In genomic region chr10:72513910-72514309, GRCh38 we compare ENCODE assay signal across 34 cellular contexts.
DNase-seq lines count a peak whose midpoint lies in the region; ATAC-seq, FAIRE-seq and TF ChIP-seq lines count a peak whose summit lies in the region.
"Had no signal": no experiment of that assay in that cellular context is flagged by ENCODE, and none has a peak within 500 bp of the region (broad histone marks: within the 10 kb centered on the region; RNA-seq: fewer than 3 reads in every experiment).

No MANE protein-coding gene starts in this region.

- DNase-seq in HepG2 (ENCODE audit: low spot score) (no peak), right lobe of liver (no peak), H54 (ENCODE audit: insufficient read length, low spot score) (no peak), HL-60 (ENCODE audit: low read depth in 1 of 2, low spot score in 1 of 2) (no peak), Caco-2 (no peak)
- DNase-seq: 8988T; ACHN; AML-193; BE2C; C1 segment of cervical spinal cord; Calu3; CD4-positive, alpha-beta memory T cell; CD4-positive, alpha-beta T cell; CD4-positive, CD25-positive, alpha-beta regulatory T cell; CD8-positive, alpha-beta memory T cell; CD8-positive, alpha-beta T cell; COR-L47; DMS 273 treated with DMSO at 0.1 percent for 48 hours; DMS153; DMS53; DMS79; DMS79 treated with DMSO at 0.1 percent for 48 hours; DND-41; EL had no signal

- CTCF ChIA-PET in HepG2 (lab: Yijun Ruan, JAX; ENCODE audit: low intra/inter-chr PET ratio, low total read pairs) = no interaction called here
- CTCF ChIA-PET in Caco-2 (lab: Charles Lee) = no interaction called here

- H3K27me3 ChIP-seq in HepG2 (ENCODE audit: control insufficient read depth in 1 of 2, insufficient read depth in 2 of 2, low read length in 2 of 2) (no peaks in the 10 kb centered on the region), right lobe of liver (no peaks in the 10 kb centered on the region), HL-60 (ENCODE audit: insufficient read depth, poor library complexity, severe bottlenecking) (no peaks in the 10 kb centered on the region), Caco-2 (replicated peaks; ENCODE audit: control insufficient read depth, insufficient read depth, low read length) (no peaks in the 10 kb centered on the region)
- H3K27me3 ChIP-seq: BE2C; BLaER1; BLaER1 treated with 17β-estradiol and CSF1 and Interleukin-3, amounts not matched to agents 10 nM and 100 nM had no signal

- FAIRE-seq in HepG2 (lab: Jason Lieb, UNC) (no peak), H54 (lab: Jason Lieb, UNC) (peak; percentile 57)
- FAIRE-seq: A204.1, D721Med had no signal

- peaks cover 9% of the 10 kb centered on the region for H3K36me3 Mint-ChIP-seq in Caco-2 (ENCODE audit: insufficient read depth, unreplicated experiment)

- in situ Hi-C loops in HepG2 (cut with HindIII; ENCODE audit: extremely low pct_ligation_motif_present, low pct_unique_long_range_greater_than_20kb) = no loop called here

- no peak overlapping the region for H3K27ac Mint-ChIP-seq in Caco-2 (ENCODE audit: unreplicated experiment)
- H3K27ac Mint-ChIP-seq: B cell; CD4-positive, alpha-beta memory T cell; CD4-positive, alpha-beta T cell; CD4-positive, CD25-positive, alpha-beta regulatory T cell; CD8-positive, alpha-beta memory T cell; CD8-positive, alpha-beta T cell had no signal

- no peaks in the 10 kb centered on the region for H3K4me1 Mint-ChIP-seq in Caco-2 (ENCODE audit: low read depth, unreplicated experiment)
- H3K4me1 Mint-ChIP-seq: CD4-positive, alpha-beta memory T cell; CD8-positive, alpha-beta memory T cell had no signal

- H3K4me1 ChIP-seq in HepG2 (ENCODE audit: insufficient read depth, low read length) (peaks cover 28% of the 10 kb centered on the region), right lobe of liver (peaks cover 0 to 34% (median 6%) of the 10 kb centered on the region in 4 donors), Caco-2 (0 out of 2 replicates have a peak, but pooled peaks cover 5% of the 10 kb centered on the region)
- H3K4me1 ChIP-seq: A549, BE2C, BLaER1 had no signal

- no peak overlapping the region for H3K4me3 Mint-ChIP-seq in Caco-2 (ENCODE audit: unreplicated experiment)
- H3K4me3 Mint-ChIP-seq: B cell; CD14-positive monocyte; CD4-positive, alpha-beta memory T cell; CD4-positive, alpha-beta T cell; CD4-positive, CD25-positive, alpha-beta regulatory T cell; CD8-positive, alpha-beta memory T cell; CD8-positive, alpha-beta T cell had no signal

- H2AFZ ChIP-seq in HepG2 (ENCODE audit: low read length) = no peak overlapping the region

- no peak overlapping the region for H3K9ac ChIP-seq in HepG2 (ENCODE audit: insufficient read depth, low read depth, low read length)
- H3K9ac ChIP-seq: BLaER1; BLaER1 treated with 17β-estradiol and CSF1 and Interleukin-3, amounts not matched to agents 10 nM and 100 nM had no signal

- H4K20me1 ChIP-seq in HepG2 (ENCODE audit: insufficient read depth, low read length) = no peaks in the 10 kb centered on the region; the same call in 1 of the 2 replicates
- H4K20me1 ChIP-seq: BLaER1; BLaER1 treated with 17β-estradiol and CSF1 and Interleukin-3, amounts not matched to agents 10 nM and 100 nM had no signal

- no peak for ATAC-seq in HepG2
- ATAC-seq in right lobe of liver = no peak
- ATAC-seq in GM21360 (IDR thresholded peaks at IDR 0.05; ENCODE audit: unreplicated experiment) = no peak
- ATAC-seq: A549; CD8-positive, alpha-beta T cell had no signal

- POLR2A ChIA-PET in HepG2 (lab: Yijun Ruan, JAX) (no interaction called here), Caco-2 (lab: Charles Lee) (no interaction called here)

- H3K27ac ChIP-seq in HepG2 (ENCODE audit: extremely low read length, insufficient read depth, low read length) = no peak overlapping the region
- H3K27ac ChIP-seq in right lobe of liver = no peak overlapping the region
- peak overlapping the region; percentile 26 for H3K27ac ChIP-seq in HL-60 (replicated peaks)
- H3K27ac ChIP-seq: 22Rv1; A549; BLaER1; BLaER1 treated with 17β-estradiol and CSF1 and Interleukin-3, amounts not matched to agents 10 nM and 100 nM; C4-2B had no signal

- peaks cover 20% of the 10 kb centered on the region for H3K9me3 Mint-ChIP-seq in Caco-2 (ENCODE audit: unreplicated experiment)

- no peak for TF ChIP-seq RAD21 in HepG2 (CRISPR knock-in tag; IDR thresholded peaks at IDR 0.05)

- no peak overlapping the region for H3K4me2 ChIP-seq in HepG2 (ENCODE audit: low read depth, low read length)
- H3K4me2 ChIP-seq: A549; BLaER1; BLaER1 treated with 17β-estradiol and CSF1 and Interleukin-3, amounts not matched to agents 10 nM and 100 nM had no signal

- H3K27me3 Mint-ChIP-seq in Caco-2 (ENCODE audit: insufficient read depth, unreplicated experiment) = no peaks in the 10 kb centered on the region
- H3K27me3 Mint-ChIP-seq: B cell; CD4-positive, alpha-beta memory T cell; CD4-positive, alpha-beta T cell; CD4-positive, CD25-positive, alpha-beta regulatory T cell; CD8-positive, alpha-beta memory T cell had no signal

- no peak overlapping the region for H3K4me3 ChIP-seq in HepG2 (replicated peaks in 1 of 3; ENCODE audit: insufficient read depth in 1 of 3, low read depth in 2 of 3, low read length in 3 of 3)
- H3K4me3 ChIP-seq in right lobe of liver = no peak overlapping the region
- no peak overlapping the region for H3K4me3 ChIP-seq in HL-60 (replicated peaks; ENCODE audit: insufficient read depth, low read length)
- H3K4me3 ChIP-seq in Caco-2 (ENCODE audit: low read depth, low read length) = no peak overlapping the region
- H3K4me3 ChIP-seq: A549; BLaER1; BLaER1 treated with 17β-estradiol and CSF1 and Interleukin-3, amounts not matched to agents 10 nM and 100 nM had no signal

- no peak for TF ChIP-seq CTCF in HepG2 (CRISPR knock-in tag; IDR thresholded peaks at IDR 0.05)
- no peak for TF ChIP-seq CTCF in right lobe of liver (IDR thresholded peaks at IDR 0.05)
- no peak for TF ChIP-seq CTCF in HL-60 (IDR thresholded peaks at IDR 0.05; ENCODE audit: insufficient read depth, low read length)
- TF ChIP-seq CTCF in Caco-2 (IDR thresholded peaks at IDR 0.05; ENCODE audit: insufficient read depth in 1 of 2, low read depth in 1 of 2, low read length in 1 of 2, severe bottlenecking in 1 of 2, unreplicated experiment in 1 of 2) = no peak

- TF ChIP-seq EP300 in HepG2 (IDR thresholded peaks at IDR 0.05; ENCODE audit: low read depth in 2 of 2, low read length in 2 of 2) (no peak), HepG2 (CRISPR knock-in tag; IDR thresholded peaks at IDR 0.05; ENCODE audit: borderline replicate concordance) (no peak)

- BruUV-seq in HepG2 (replicated peaks; lab: Mats Ljungman, UMichigan) (no TSS peak), Caco-2 (replicated peaks; lab: Mats Ljungman, UMichigan) (no TSS peak)

- H3K9me3 ChIP-seq in HepG2 (ENCODE audit: low read length) (0 out of 2 replicates have a peak, but pooled peaks cover 4% of the 10 kb centered on the region), right lobe of liver (no peaks in the 10 kb centered on the region), Caco-2 (no peaks in the 10 kb centered on the region)
- H3K9me3 ChIP-seq: A549, BE2C had no signal

- intact Hi-C loops in HepG2 (cut with micrococcal nuclease; ENCODE audit: unreplicated experiment) = no loop called here
- intact Hi-C loops in right lobe of liver (cut with DNase I) = no loop called here
- intact Hi-C loops in Caco-2 (cut with micrococcal nuclease; ENCODE audit: unreplicated experiment) = no loop called here

- H3K36me3 ChIP-seq in HepG2 (replicated peaks in 1 of 2; ENCODE audit: control insufficient read depth in 1 of 2, insufficient read depth in 2 of 2, low read length in 2 of 2) (peaks cover 0 to 3% of the 10 kb centered on the region in 2 experiments; a peak in 1 of 5 replicates), right lobe of liver (no peaks in the 10 kb centered on the region), Caco-2 (ENCODE audit: control insufficient read depth, insufficient read depth, low read length) (no peaks in the 10 kb centered on the region)
- H3K36me3 ChIP-seq: BE2C had no signal

- peaks cover 20% of the 10 kb centered on the region for H3K79me2 ChIP-seq in HepG2 (ENCODE audit: insufficient read depth, low read length)

- TF ChIP-seq POLR2A in HepG2 (IDR thresholded peaks at IDR 0.05; ENCODE audit: insufficient read depth in 1 of 2, low read depth in 2 of 2, low read length in 2 of 2) (no peak), right lobe of liver (IDR thresholded peaks at IDR 0.05) (no peak), H54 (IDR thresholded peaks at IDR 0.05; ENCODE audit: low read depth, low read length) (no peak)

TF ChIP-seq in HepG2, 621 proteins besides CTCF, POLR2A, EP300 and RAD21:
- TF ChIP-seq ZNF513 (CRISPR knock-in tag; conservative IDR thresholded peaks at IDR 0.05) (no peak), ZNF354B (CRISPR knock-in tag; IDR thresholded peaks at IDR 0.05) (no peak), ZNF160 (CRISPR knock-in tag; IDR thresholded peaks at IDR 0.05) (peak; percentile 95), CCDC6 (CRISPR knock-in tag; IDR thresholded peaks at IDR 0.05) (no peak), GATA4 (IDR thresholded peaks at IDR 0.05; ENCODE audit: borderline replicate concordance, low read depth) (no peak), ZNF761 (CRISPR knock-in tag; conservative IDR thresholded peaks at IDR 0.05) (no peak), ZNF879 (CRISPR knock-in tag; IDR thresholded peaks at IDR 0.05) (no peak), TBX2 (CRISPR knock-in tag; IDR thresholded peaks at IDR 0.05; ENCODE audit: borderline replicate concordance) (no peak)
